In the genomic region with DNA sequence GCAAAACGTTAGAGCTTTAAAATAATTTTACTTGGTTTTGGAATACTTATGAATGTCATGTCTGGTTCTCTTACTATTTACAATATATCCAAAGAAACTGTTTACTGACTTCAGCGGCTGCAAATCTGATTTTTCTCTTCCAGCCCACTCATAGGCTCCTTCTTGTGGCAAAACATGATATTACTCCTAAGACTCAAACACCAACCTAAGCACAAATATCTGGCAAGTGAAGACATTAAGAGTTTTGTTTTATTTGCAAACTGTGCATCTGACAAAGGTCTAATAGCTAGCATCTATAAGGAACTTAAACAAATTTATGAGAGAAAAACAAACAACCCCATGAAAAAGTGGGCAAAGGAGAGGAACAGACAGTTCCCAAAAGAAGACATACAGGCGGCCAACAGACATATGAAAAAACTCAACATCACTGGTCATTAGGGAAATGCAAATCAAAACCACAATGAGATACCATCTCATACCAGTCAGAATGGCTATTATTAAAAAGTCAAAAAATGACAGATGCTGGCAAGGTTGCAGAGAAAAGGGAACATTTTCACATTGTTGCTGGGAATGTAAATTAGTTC, we compare ENCODE assay signal across 11 cellular contexts. TPM values are rescaled to one million over a fixed set of nuclear protein-coding genes. Genes with fewer than 3 reads are reported as not detected.
DNase-seq lines count a peak whose midpoint lies in the region; ATAC-seq, FAIRE-seq and TF ChIP-seq lines count a peak whose summit lies in the region.
"Had no signal": no experiment of that assay in that cellular context is flagged by ENCODE, and none has a peak within 500 bp of the region (broad histone marks: within the 10 kb centered on the region; RNA-seq: fewer than 3 reads in every experiment).

No MANE protein-coding gene starts in this region.

- no peak overlapping the region for H2BK15ac ChIP-seq in IMR-90 (ENCODE audit: low read depth, low read length)

- H3K27ac Mint-ChIP-seq in activated T-helper 17 cell treated with anti-CD3 and anti-CD28 coated beads, Interleukin-2, amount 50 U/mL, for 72 hours, result peak overlapping the region; percentile 19
- H3K27ac Mint-ChIP-seq: T-helper 1 cell treated with Interleukin-12 subunit alpha and Interleukin-12 subunit beta and Interleukin-4 antibody, amounts not matched to agents 30 μg/mL and 1 μg/mL, for 36 hours had no signal

- H3K36me3 ChIP-seq in IMR-90 (ENCODE audit: control insufficient read depth, insufficient read depth, low read length) (no peaks in the 10 kb centered on the region), HepG2 (replicated peaks in 1 of 2; ENCODE audit: control insufficient read depth in 1 of 2, insufficient read depth in 2 of 2, low read length in 2 of 2) (no peaks in the 10 kb centered on the region)
- H3K36me3 ChIP-seq: gastrocnemius medialis had no signal

- no TSS peak for BruUV-seq in IMR-90 (replicated peaks; lab: Mats Ljungman, UMichigan)
- no TSS peak for BruUV-seq in HepG2 (replicated peaks; lab: Mats Ljungman, UMichigan)

- H3K9me1 ChIP-seq in IMR-90 (ENCODE audit: insufficient read depth, low read length), result no peaks in the 10 kb centered on the region

- no peak overlapping the region for H2BK5ac ChIP-seq in IMR-90 (ENCODE audit: low read depth, low read length, poor library complexity, severe bottlenecking)

- H2AFZ ChIP-seq in IMR-90 (replicated peaks; ENCODE audit: low read length, poor library complexity), result no peak overlapping the region
- H2AFZ ChIP-seq in HepG2 (ENCODE audit: low read length), result no peak overlapping the region

- TF ChIP-seq POLR2A in IMR-90 (IDR thresholded peaks at IDR 0.05; ENCODE audit: low read depth, low read length) (no peak), HepG2 (IDR thresholded peaks at IDR 0.05; ENCODE audit: insufficient read depth in 1 of 2, low read depth in 2 of 2, low read length in 2 of 2) (no peak)

- H2BK120ac ChIP-seq in IMR-90 (ENCODE audit: low read depth, low read length), result no peak overlapping the region

- in situ Hi-C loops in IMR-90 (cut with MboI; ENCODE audit: low sequenced_read_pairs) (no loop called here), HepG2 (cut with HindIII; ENCODE audit: extremely low pct_ligation_motif_present, low pct_unique_long_range_greater_than_20kb) (no loop called here)

- H4K5ac ChIP-seq in IMR-90 (ENCODE audit: low read depth, low read length), result no peak overlapping the region

- no peak overlapping the region for H3K4ac ChIP-seq in IMR-90 (ENCODE audit: low read depth, low read length)

- no peaks in the 10 kb centered on the region for H3K79me2 ChIP-seq in HepG2 (ENCODE audit: insufficient read depth, low read length)

- H3K27ac ChIP-seq in IMR-90 (ENCODE audit: insufficient read depth, low read length) (no peak overlapping the region), HepG2 (ENCODE audit: extremely low read length, insufficient read depth, low read length) (no peak overlapping the region)
- H3K27ac ChIP-seq: gastrocnemius medialis had no signal

- H3K18ac ChIP-seq in IMR-90 (ENCODE audit: low read depth, low read length), result no peak overlapping the region

- intact Hi-C loops in IMR-90 (cut with micrococcal nuclease) (no loop called here), HepG2 (cut with micrococcal nuclease; ENCODE audit: unreplicated experiment) (loop anchor here (1.0 kb wide), 2 partner anchors 36 to 318 kb away; no protein-coding TSS in a partner anchor)

- H2BK20ac ChIP-seq in IMR-90 (ENCODE audit: low read depth, low read length), result no peak overlapping the region

- H3K79me1 ChIP-seq in IMR-90 (ENCODE audit: low read depth in 1 of 2, low read length in 2 of 2), result no peaks in the 10 kb centered on the region

- no peak overlapping the region for H4K8ac ChIP-seq in IMR-90 (ENCODE audit: low read depth in 2 of 2, low read length in 2 of 2)

- dilution Hi-C loops in IMR-90 (cut with HindIII; ENCODE audit: low sequenced_read_pairs, unreplicated experiment), result no loop called here

- no peaks in the 10 kb centered on the region for H3K36me3 Mint-ChIP-seq in activated T-helper 17 cell treated with anti-CD3 and anti-CD28 coated beads, Interleukin-2, amount 50 U/mL, for 72 hours (ENCODE audit: low read depth)

- H3K9ac ChIP-seq in IMR-90 (ENCODE audit: low read depth, low read length), result no peak overlapping the region
- H3K9ac ChIP-seq in HepG2 (ENCODE audit: insufficient read depth, low read depth, low read length), result no peak overlapping the region

- no peak overlapping the region for H3K4me3 Mint-ChIP-seq in activated T-helper 17 cell treated with anti-CD3 and anti-CD28 coated beads, Interleukin-2, amount 50 U/mL, for 72 hours
- H3K4me3 Mint-ChIP-seq: T-helper 1 cell treated with Interleukin-12 subunit alpha and Interleukin-12 subunit beta and Interleukin-4 antibody, amounts not matched to agents 30 μg/mL and 1 μg/mL, for 36 hours had no signal

- peaks cover 2% of the 10 kb centered on the region; the same call in 1 of the 2 replicates for H3K4me1 ChIP-seq in IMR-90 (ENCODE audit: control insufficient read depth, insufficient read depth, low read length)
- peaks cover 7% of the 10 kb centered on the region; the same call in 1 of the 2 replicates for H3K4me1 ChIP-seq in HepG2 (ENCODE audit: insufficient read depth, low read length)
- H3K4me1 ChIP-seq: gastrocnemius medialis had no signal

- no peak overlapping the region for H3K14ac ChIP-seq in IMR-90 (replicated peaks; ENCODE audit: low read depth, low read length)

- no peak overlapping the region for H2AK5ac ChIP-seq in IMR-90 (ENCODE audit: low read depth, low read length)

- DNase-seq in CD1c-positive myeloid dendritic cell (ENCODE audit: extremely low spot score) (peak; percentile 13), IMR-90 (peak; percentile 6), HepG2 (ENCODE audit: low spot score) (peak; percentile 21), NCI-H1105 (lab: John Stamatoyannopoulos, UW) (no peak), H4 (ENCODE audit: low spot score) (no peak)
- DNase-seq in activated CD8-positive, alpha-beta memory T cell treated with anti-CD3 and anti-CD28 coated beads, Interleukin-2, amount 50 U/mL, for 4 hours, result no peak
- DNase-seq: gastrocnemius medialis had no signal

- no peak for FAIRE-seq in HepG2 (lab: Jason Lieb, UNC)

- CTCF ChIA-PET in IMR-90 (lab: Yijun Ruan, JAX), result interaction anchor here (0.6 kb wide), 1 partner anchor 27 kb away, joined by 4 read pairs; no protein-coding TSS in a partner anchor
- CTCF ChIA-PET in HepG2 (lab: Yijun Ruan, JAX; ENCODE audit: low intra/inter-chr PET ratio, low total read pairs), result interaction anchor here (1.1 to 1.2 kb wide), 2 partner anchors 20 to 36 kb away, joined by 5 to 6 read pairs; a partner anchor contains a TSS

- peaks cover 20% of the 10 kb centered on the region for H3K27me3 Mint-ChIP-seq in activated T-helper 17 cell treated with anti-CD3 and anti-CD28 coated beads, Interleukin-2, amount 50 U/mL, for 72 hours

- H4K20me1 ChIP-seq in IMR-90 (ENCODE audit: insufficient read depth, low read length) (no peaks in the 10 kb centered on the region), HepG2 (ENCODE audit: insufficient read depth, low read length) (no peaks in the 10 kb centered on the region)

- peak; percentile 37 for TF ChIP-seq CTCF in IMR-90 (conservative IDR thresholded peaks at IDR 0.05; ENCODE audit: low read depth, low read length)
- TF ChIP-seq CTCF in HepG2 (CRISPR knock-in tag; IDR thresholded peaks at IDR 0.05), result peak; percentile 47

- 0 out of 2 replicates have a peak, but pooled peaks have one; percentile 26 for TF ChIP-seq RAD21 in IMR-90 (IDR thresholded peaks at IDR 0.05; ENCODE audit: low read length)
- TF ChIP-seq RAD21 in HepG2 (CRISPR knock-in tag; IDR thresholded peaks at IDR 0.05), result no peak

- POLR2A ChIA-PET in IMR-90 (lab: Charles Lee; ENCODE audit: unreplicated experiment), result no interaction called here
- POLR2A ChIA-PET in HepG2 (lab: Yijun Ruan, JAX), result no interaction called here

- H3K4me2 ChIP-seq in IMR-90 (ENCODE audit: low read depth, low read length) (no peak overlapping the region), HepG2 (ENCODE audit: low read depth, low read length) (no peak overlapping the region)

- H3K56ac ChIP-seq in IMR-90 (ENCODE audit: extremely low read depth, insufficient read depth, low read length), result no peak overlapping the region

- H3K4me3 ChIP-seq in IMR-90 (ENCODE audit: insufficient read depth, low read depth, low read length), result no peak overlapping the region
- no peak overlapping the region for H3K4me3 ChIP-seq in HepG2 (replicated peaks in 1 of 3; ENCODE audit: insufficient read depth in 1 of 3, low read depth in 2 of 3, low read length in 3 of 3)
- H3K4me3 ChIP-seq: gastrocnemius medialis had no signal

- no peak for TF ChIP-seq EP300 in HepG2 (IDR thresholded peaks at IDR 0.05; ENCODE audit: low read depth in 2 of 2, low read length in 2 of 2)
- no peak for TF ChIP-seq EP300 in HepG2 (CRISPR knock-in tag; IDR thresholded peaks at IDR 0.05; ENCODE audit: borderline replicate concordance)

- H3K4me1 Mint-ChIP-seq in activated T-helper 17 cell treated with anti-CD3 and anti-CD28 coated beads, Interleukin-2, amount 50 U/mL, for 72 hours, result no peaks in the 10 kb centered on the region

- H3K27me3 ChIP-seq in IMR-90 (ENCODE audit: control insufficient read depth, insufficient read depth, low read length) (peaks cover 5% of the 10 kb centered on the region; the same call in 1 of the 2 replicates), HepG2 (ENCODE audit: control insufficient read depth in 1 of 2, insufficient read depth in 2 of 2, low read length in 2 of 2) (no peaks in the 10 kb centered on the region)

- no peak overlapping the region for H3K23ac ChIP-seq in IMR-90 (ENCODE audit: low read depth, low read length)

- no peak overlapping the region for H2AK9ac ChIP-seq in IMR-90 (replicated peaks; ENCODE audit: low read depth, low read length, poor library complexity)

- WGBS in IMR-90 (ENCODE audit: extremely low coverage in 2 of 2, insufficient read length in 1 of 2), 2 experiments, result no CpG with 5 or more reads among the region's 3 CpGs
- 33% methylated on average over 3 of the region's 3 CpGs for WGBS in HepG2 (ENCODE audit: low lambda C conversion rate)

- H4K91ac ChIP-seq in IMR-90 (ENCODE audit: insufficient read depth, low read depth, low read length), result no peak overlapping the region

- H3K9me3 ChIP-seq in IMR-90 (ENCODE audit: control insufficient read depth, insufficient read depth, low read length), result no peaks in the 10 kb centered on the region
- H3K9me3 ChIP-seq in HepG2 (ENCODE audit: low read length), result peaks cover 11% of the 10 kb centered on the region
- H3K9me3 ChIP-seq: gastrocnemius medialis had no signal

- no peak for ATAC-seq in IMR-90 (ENCODE audit: low read depth)
- ATAC-seq in activated T-helper 17 cell treated with anti-CD3 and anti-CD28 coated beads, Interleukin-2, amount 50 U/mL, for 72 hours (replicated peaks), result no peak
- ATAC-seq in HepG2, result no peak
- no peak for ATAC-seq in HG03139 (IDR thresholded peaks at IDR 0.05; ENCODE audit: unreplicated experiment)
- ATAC-seq: gastrocnemius medialis had no signal

- peaks cover 3% of the 10 kb centered on the region for H3K9me3 Mint-ChIP-seq in activated T-helper 17 cell treated with anti-CD3 and anti-CD28 coated beads, Interleukin-2, amount 50 U/mL, for 72 hours

RNA-seq across cellular contexts. Expression of a gene that starts 20.3 kb away (rescaled TPM):
- total RNA-seq in IMR-90 (2012; rRNA removed) (not detected in 2 replicates), HepG2 (2016; rRNA removed; fragmentation: Illumina TruSeq; extraction: Trizol) (0.66 and 0.75 TPM in 2 replicates)
- polyA plus RNA-seq in IMR-90 (2012; rRNA removed) (not detected in 2 replicates), HepG2 (2011; rRNA removed) (1.4 TPM in 2 replicates)
- not detected in 2 replicates for polyA plus RNA-seq in IMR-90 (2012; cell fraction: cytosol; rRNA removed)
- not detected in 2 replicates for polyA plus RNA-seq in IMR-90 (2012; cell fraction: nucleus; rRNA removed; ENCODE audit: low replicate concordance)
- total RNA-seq in activated T-helper 17 cell treated with anti-CD3 and anti-CD28 coated beads, Interleukin-2, amount 50 U/mL, for 72 hours, result not detected
- 0.79 and 2.2 TPM in 2 replicates for total RNA-seq in HepG2 (2016; cell fraction: cytosol; rRNA removed; fragmentation: Illumina TruSeq; extraction: Trizol; ENCODE audit: low read depth)
- 0.95 TPM in 2 replicates for total RNA-seq in HepG2 (2016; cell fraction: insoluble cytoplasmic fraction; rRNA removed; fragmentation: Illumina TruSeq; extraction: Trizol)
- total RNA-seq in HepG2 (2016; cell fraction: membrane; rRNA removed; fragmentation: Illumina TruSeq; extraction: Trizol), result 1.2 and 1.8 TPM in 2 replicates
- 0.34 TPM in 2 replicates for total RNA-seq in HepG2 (2016; cell fraction: nucleus; rRNA removed; fragmentation: Illumina TruSeq; extraction: Trizol)
- polyA plus RNA-seq in HepG2 (2011; cell fraction: cytosol; rRNA removed), result 0.78 and 0.83 TPM in 2 replicates
- polyA plus RNA-seq in HepG2 (2011; cell fraction: nucleus; rRNA removed), result 0.68 and 0.95 TPM in 2 replicates
- 1.3 and 2.6 TPM in 2 replicates for polyA plus RNA-seq in HepG2 (2012)
- polyA plus RNA-seq in HepG2 (2016; cell fraction: cytosol; fragmentation: Illumina TruSeq; extraction: Trizol; ENCODE audit: low read depth), result 2.0 and 2.1 TPM in 2 replicates
- polyA plus RNA-seq in HepG2 (2016; cell fraction: insoluble cytoplasmic fraction; fragmentation: Illumina TruSeq; extraction: Trizol; ENCODE audit: low read depth), result 0.50 and 0.83 TPM in 2 replicates
- polyA plus RNA-seq in HepG2 (2016; cell fraction: membrane; fragmentation: Illumina TruSeq; extraction: Trizol; ENCODE audit: low read depth), result 1.4 and 1.6 TPM in 2 replicates
- 0.88 and 0.89 TPM in 2 replicates for polyA plus RNA-seq in HepG2 (2016; cell fraction: nucleus; fragmentation: Illumina TruSeq; extraction: Trizol; ENCODE audit: insufficient read depth, low read depth)
- 0.30 TPM in 1 of 2 replicates, not detected in the other for polyA minus RNA-seq in HepG2 (2011; rRNA and poly(A)+ RNA removed; ENCODE audit: low replicate concordance)
- polyA minus RNA-seq in HepG2 (2011; cell fraction: cytosol; rRNA and poly(A)+ RNA removed), result not detected in 2 replicates
- polyA minus RNA-seq in HepG2 (2011; cell fraction: nucleus; rRNA and poly(A)+ RNA removed), result not detected in 2 replicates
- 0.10 TPM in 1 of 2 replicates, not detected in the other for total RNA-seq in H4 (2014; rRNA removed; shearing (Covaris generic))
- total RNA-seq: gastrocnemius medialis, LHCN-M2 had no signal

RNA-seq across cellular contexts. Expression of a gene that starts 26.1 kb away (rescaled TPM):
- total RNA-seq in IMR-90 (2012; rRNA removed) (not detected in 2 replicates), HepG2 (2016; rRNA removed; fragmentation: Illumina TruSeq; extraction: Trizol) (37.9 and 93.8 TPM in 2 replicates)
- polyA plus RNA-seq in IMR-90 (2012; rRNA removed) (not detected in 2 replicates), HepG2 (2011; rRNA removed) (229 and 265 TPM in 2 replicates)
- 0.03 TPM in 1 of 2 replicates, not detected in the other for polyA plus RNA-seq in IMR-90 (2012; cell fraction: cytosol; rRNA removed)
- not detected in 2 replicates for polyA plus RNA-seq in IMR-90 (2012; cell fraction: nucleus; rRNA removed; ENCODE audit: low replicate concordance)
- total RNA-seq in activated T-helper 17 cell treated with anti-CD3 and anti-CD28 coated beads, Interleukin-2, amount 50 U/mL, for 72 hours, result under 1 TPM; 0.19 to 0.43 TPM
- total RNA-seq in HepG2 (2016; cell fraction: cytosol; rRNA removed; fragmentation: Illumina TruSeq; extraction: Trizol; ENCODE audit: low read depth), result 17.8 and 20.7 TPM in 2 replicates
- total RNA-seq in HepG2 (2016; cell fraction: insoluble cytoplasmic fraction; rRNA removed; fragmentation: Illumina TruSeq; extraction: Trizol), result 36.6 and 104 TPM in 2 replicates
- 16.5 and 17.6 TPM in 2 replicates for total RNA-seq in HepG2 (2016; cell fraction: membrane; rRNA removed; fragmentation: Illumina TruSeq; extraction: Trizol)
- total RNA-seq in HepG2 (2016; cell fraction: nucleus; rRNA removed; fragmentation: Illumina TruSeq; extraction: Trizol), result 82.9 and 93.6 TPM in 2 replicates
- 243 and 259 TPM in 2 replicates for polyA plus RNA-seq in HepG2 (2011; cell fraction: cytosol; rRNA removed)
- 151 and 156 TPM in 2 replicates for polyA plus RNA-seq in HepG2 (2011; cell fraction: nucleus; rRNA removed)
- 168 and 224 TPM in 2 replicates for polyA plus RNA-seq in HepG2 (2012)
- 16.8 and 19.6 TPM in 2 replicates for polyA plus RNA-seq in HepG2 (2016; cell fraction: cytosol; fragmentation: Illumina TruSeq; extraction: Trizol; ENCODE audit: low read depth)
- 41.6 and 42.5 TPM in 2 replicates for polyA plus RNA-seq in HepG2 (2016; cell fraction: insoluble cytoplasmic fraction; fragmentation: Illumina TruSeq; extraction: Trizol; ENCODE audit: low read depth)
- 14.9 and 16.4 TPM in 2 replicates for polyA plus RNA-seq in HepG2 (2016; cell fraction: membrane; fragmentation: Illumina TruSeq; extraction: Trizol; ENCODE audit: low read depth)
- 151 and 165 TPM in 2 replicates for polyA plus RNA-seq in HepG2 (2016; cell fraction: nucleus; fragmentation: Illumina TruSeq; extraction: Trizol; ENCODE audit: insufficient read depth, low read depth)
- 107 TPM in 1 of 2 replicates, not detected in the other for polyA minus RNA-seq in HepG2 (2011; rRNA and poly(A)+ RNA removed; ENCODE audit: low replicate concordance)
- 58.9 and 79.4 TPM in 2 replicates for polyA minus RNA-seq in HepG2 (2011; cell fraction: cytosol; rRNA and poly(A)+ RNA removed)
- polyA minus RNA-seq in HepG2 (2011; cell fraction: nucleus; rRNA and poly(A)+ RNA removed), result 47.1 and 78.2 TPM in 2 replicates
- total RNA-seq in H4 (2014; rRNA removed; shearing (Covaris generic)), result 1.3 and 3.5 TPM in 2 replicates
- total RNA-seq: LHCN-M2 had no signal

RNA-seq across cellular contexts. Expression of a gene that starts 30.4 kb away (rescaled TPM):
- total RNA-seq in IMR-90 (2012; rRNA removed) (10.6 and 15.3 TPM in 2 replicates), HepG2 (2016; rRNA removed; fragmentation: Illumina TruSeq; extraction: Trizol) (21.7 and 25.1 TPM in 2 replicates)
- polyA plus RNA-seq in IMR-90 (2012; rRNA removed) (11.5 and 13.4 TPM in 2 replicates), HepG2 (2011; rRNA removed) (16.6 and 17.6 TPM in 2 replicates)
- polyA plus RNA-seq in IMR-90 (2012; cell fraction: cytosol; rRNA removed), result 5.4 and 6.7 TPM in 2 replicates
- 5.9 and 12.6 TPM in 2 replicates for polyA plus RNA-seq in IMR-90 (2012; cell fraction: nucleus; rRNA removed; ENCODE audit: low replicate concordance)
- total RNA-seq in activated T-helper 17 cell treated with anti-CD3 and anti-CD28 coated beads, Interleukin-2, amount 50 U/mL, for 72 hours, result 10 to 100 TPM; 27.2 to 29.9 TPM
- total RNA-seq in HepG2 (2016; cell fraction: cytosol; rRNA removed; fragmentation: Illumina TruSeq; extraction: Trizol; ENCODE audit: low read depth), result 3.6 and 5.9 TPM in 2 replicates
- total RNA-seq in HepG2 (2016; cell fraction: insoluble cytoplasmic fraction; rRNA removed; fragmentation: Illumina TruSeq; extraction: Trizol), result 20.7 and 23.0 TPM in 2 replicates
- 10.7 and 11.7 TPM in 2 replicates for total RNA-seq in HepG2 (2016; cell fraction: membrane; rRNA removed; fragmentation: Illumina TruSeq; extraction: Trizol)
- 19.6 and 21.5 TPM in 2 replicates for total RNA-seq in HepG2 (2016; cell fraction: nucleus; rRNA removed; fragmentation: Illumina TruSeq; extraction: Trizol)
- polyA plus RNA-seq in HepG2 (2011; cell fraction: cytosol; rRNA removed), result 11.7 and 17.0 TPM in 2 replicates
- 9.4 and 13.1 TPM in 2 replicates for polyA plus RNA-seq in HepG2 (2011; cell fraction: nucleus; rRNA removed)
- 21.3 and 24.1 TPM in 2 replicates for polyA plus RNA-seq in HepG2 (2012)
- 2.0 and 2.1 TPM in 2 replicates for polyA plus RNA-seq in HepG2 (2016; cell fraction: cytosol; fragmentation: Illumina TruSeq; extraction: Trizol; ENCODE audit: low read depth)
- polyA plus RNA-seq in HepG2 (2016; cell fraction: insoluble cytoplasmic fraction; fragmentation: Illumina TruSeq; extraction: Trizol; ENCODE audit: low read depth), result 25.3 and 27.5 TPM in 2 replicates
- polyA plus RNA-seq in HepG2 (2016; cell fraction: membrane; fragmentation: Illumina TruSeq; extraction: Trizol; ENCODE audit: low read depth), result 6.2 and 6.7 TPM in 2 replicates
- polyA plus RNA-seq in HepG2 (2016; cell fraction: nucleus; fragmentation: Illumina TruSeq; extraction: Trizol; ENCODE audit: insufficient read depth, low read depth), result 19.5 and 22.6 TPM in 2 replicates
- 9.2 and 24.1 TPM in 2 replicates for polyA minus RNA-seq in HepG2 (2011; rRNA and poly(A)+ RNA removed; ENCODE audit: low replicate concordance)
- 14.9 and 17.8 TPM in 2 replicates for polyA minus RNA-seq in HepG2 (2011; cell fraction: cytosol; rRNA and poly(A)+ RNA removed)
- polyA minus RNA-seq in HepG2 (2011; cell fraction: nucleus; rRNA and poly(A)+ RNA removed), result 24.3 and 34.7 TPM in 2 replicates
- total RNA-seq in H4 (2014; rRNA removed; shearing (Covaris generic)), result 21.1 and 21.7 TPM in 2 replicates

Comparison
In these comparisons a context has a peak if more than half of its experiments do, and no peak if none do; other contexts are left out.
1. DNase-seq: peak in CD1c-positive myeloid dendritic cell (single experiment), IMR-90 (single experiment) and HepG2 (single experiment); none in activated CD8-positive, alpha-beta memory T cell treated with anti-CD3 and anti-CD28 coated beads, Interleukin-2, amount 50 U/mL, for 4 hours (single experiment), NCI-H1105 (single experiment) and H4 (single experiment).